Comparison of ENCODE assay signal across 9 cellular contexts in the genomic region with DNA sequence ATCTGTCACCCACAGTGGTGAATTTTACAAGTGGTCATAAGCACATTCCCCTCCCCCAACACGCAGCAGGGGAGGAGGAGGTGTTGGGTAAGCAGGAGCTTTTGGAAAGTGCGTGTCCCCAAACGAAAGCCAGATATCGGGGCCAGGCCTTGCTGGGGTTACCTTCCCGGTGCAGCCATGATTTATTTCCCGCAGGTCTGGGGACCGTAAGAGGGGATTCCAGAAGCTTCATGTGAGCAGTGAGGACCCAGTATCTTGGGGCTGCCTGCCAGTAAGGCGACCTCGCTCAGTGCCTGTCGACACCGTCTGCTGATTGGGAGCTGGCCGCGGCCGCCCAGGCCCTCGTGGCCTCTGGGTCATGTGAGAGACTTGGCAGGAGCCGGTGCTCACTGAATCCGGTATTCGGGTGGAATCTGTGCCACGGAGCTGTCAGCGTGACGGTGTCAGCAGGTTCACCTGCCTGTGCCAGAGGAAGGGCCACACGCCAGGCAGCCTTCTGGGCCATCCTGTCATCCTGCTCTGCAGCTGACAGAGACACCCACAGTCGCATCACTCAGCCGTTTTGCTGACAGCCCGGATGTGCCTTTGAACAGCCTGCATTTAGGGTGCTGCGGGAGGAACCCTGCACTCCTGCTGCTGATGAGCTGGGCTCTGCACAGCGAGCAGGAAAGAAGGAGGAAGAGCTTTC. TPM values are rescaled to one million over a fixed set of nuclear protein-coding genes. Genes with fewer than 3 reads are reported as not detected.
DNase-seq lines count a peak whose midpoint lies in the region; ATAC-seq, FAIRE-seq and TF ChIP-seq lines count a peak whose summit lies in the region.
"Had no signal": no experiment of that assay in that cellular context is flagged by ENCODE, and none has a peak within 500 bp of the region (broad histone marks: within the 10 kb centered on the region; RNA-seq: fewer than 3 reads in every experiment).

No MANE protein-coding gene starts in this region.

- DNase-seq in activated gamma-delta T cell treated with Interleukin-2 at 50 U/mL for 16 hours (peak; percentile 20), activated gamma-delta T cell (lab: John Stamatoyannopoulos, UW) (no peak), SK-N-DZ (ENCODE audit: low spot score) (peak; percentile 48), cardiac fibroblast (ENCODE audit: low read depth in 2 of 2) (peak; percentile 19 to 70), islet precursor cell (peak; percentile 57), small intestine (peak; percentile 30)

- WGBS in small intestine, 3 donors = 14 to 30% (median 21%) methylated on average over 27 of the region's 27 CpGs

- no peaks in the 10 kb centered on the region for H3K36me3 ChIP-seq in small intestine (ENCODE audit: control insufficient read depth in 2 of 2, insufficient read depth in 2 of 2, low read length in 2 of 2)
- H3K36me3 ChIP-seq: BLaER1 treated with 17β-estradiol and CSF1 and Interleukin-3, amounts not matched to agents 10 nM and 100 nM had no signal

- H3K4me3 ChIP-seq in cardiac fibroblast (replicated peaks in 1 of 2; ENCODE audit: low read depth in 2 of 2, low read length in 2 of 2) (peak overlapping the region in 1 of 2 donors; percentile 21), small intestine (ENCODE audit: low read depth in 1 of 2, low read length in 2 of 2) (no peak overlapping the region)
- H3K4me3 ChIP-seq: BLaER1 treated with 17β-estradiol and CSF1 and Interleukin-3, amounts not matched to agents 10 nM and 100 nM had no signal

- no peaks in the 10 kb centered on the region for H3K4me1 ChIP-seq in small intestine (ENCODE audit: control insufficient read depth in 2 of 2, insufficient read depth in 1 of 2, low read depth in 1 of 2, low read length in 1 of 2)

- H3K27ac ChIP-seq in small intestine (ENCODE audit: low read depth in 1 of 2, low read length in 1 of 2) = no peak overlapping the region
- H3K27ac ChIP-seq: BLaER1 treated with 17β-estradiol and CSF1 and Interleukin-3, amounts not matched to agents 10 nM and 100 nM had no signal

- H3K27me3 ChIP-seq in small intestine (ENCODE audit: control insufficient read depth in 2 of 2, insufficient read depth in 2 of 2, low read length in 2 of 2) = no peaks in the 10 kb centered on the region
- H3K27me3 ChIP-seq: BLaER1 treated with 17β-estradiol and CSF1 and Interleukin-3, amounts not matched to agents 10 nM and 100 nM had no signal

- FAIRE-seq in small intestine (lab: Jason Lieb, UNC) = no peak

- no peak for TF ChIP-seq CTCF in cardiac fibroblast (IDR thresholded peaks at IDR 0.05; ENCODE audit: low read depth, low read length)

- H3K9me3 ChIP-seq in small intestine (ENCODE audit: control insufficient read depth, low read depth) = no peaks in the 10 kb centered on the region
- H3K9me3 ChIP-seq: BLaER1 treated with 17β-estradiol and CSF1 and Interleukin-3, amounts not matched to agents 10 nM and 100 nM had no signal

- ATAC-seq in HG03565 (IDR thresholded peaks at IDR 0.05; ENCODE audit: unreplicated experiment) = no peak
- ATAC-seq in HG02588 (IDR thresholded peaks at IDR 0.05; ENCODE audit: unreplicated experiment) = no peak

RNA-seq across cellular contexts. Expression of gene SEC61B, which starts 37.3 kb away (rescaled TPM):
- polyA plus RNA-seq in SK-N-DZ (2014; cell fraction: cytosol; rRNA removed) = 69.1 and 123 TPM in 2 replicates
- 48.6 and 81.7 TPM in 2 replicates for polyA plus RNA-seq in SK-N-DZ (2014; cell fraction: nucleus; rRNA removed)
- polyA plus RNA-seq in small intestine = 100 to 1,000 TPM; 220 to 382 (median 341) TPM

RNA-seq across cellular contexts. Expression of gene ALG2, which starts 37.6 kb away (rescaled TPM):
- 17.6 and 17.8 TPM in 2 replicates for polyA plus RNA-seq in SK-N-DZ (2014; cell fraction: cytosol; rRNA removed)
- 11.7 and 14.0 TPM in 2 replicates for polyA plus RNA-seq in SK-N-DZ (2014; cell fraction: nucleus; rRNA removed)
- polyA plus RNA-seq in small intestine = 10 to 100 TPM; 12.4 to 25.9 (median 15.4) TPM
